ENCODE assay signal across 8 cellular contexts in genomic region chr9:35079426-35080341, GRCh38. TPM values are rescaled to one million over a fixed set of nuclear protein-coding genes. Genes with fewer than 3 reads are reported as not detected.
DNase-seq lines count a peak whose midpoint lies in the region; ATAC-seq, FAIRE-seq and TF ChIP-seq lines count a peak whose summit lies in the region.

FANCG (minus strand) TSS chr9:35079942; CDS start chr9:35079524, 418 bp downstream.

- H3K4me1 ChIP-seq in left lung = peaks cover 0 to 16% of the 10 kb centered on the region in 2 donors

- ATAC-seq in HG03457 (IDR thresholded peaks at IDR 0.05; ENCODE audit: unreplicated experiment) (peak; percentile 68), left lung (peak; percentile 99)

- POLR2A ChIA-PET in BJ (lab: Charles Lee) = interaction anchor here (1.6 to 2.0 kb wide), 2 partner anchors 8 to 36 kb away, joined by 3 to 40 read pairs; partner anchors contain the start of genes ATOSB and VCP

- H3K9me3 ChIP-seq in left lung = no peaks in the 10 kb centered on the region

- H3K27me3 ChIP-seq in BJ (ENCODE audit: control insufficient read depth, insufficient read depth, low read length) = no peaks in the 10 kb centered on the region
- H3K27me3 ChIP-seq in left lung = no peaks in the 10 kb centered on the region

- H3K36me3 ChIP-seq in BJ (ENCODE audit: control insufficient read depth, insufficient read depth, low read length) (no peaks in the 10 kb centered on the region), left lung (peaks cover 0 to 11% of the 10 kb centered on the region in 2 donors)

- CTCF ChIA-PET in BJ (lab: Yijun Ruan, JAX) = interaction anchor here (0.6 to 8.1 kb wide), 8 partner anchors 8 to 180 kb away, joined by 3 to 59 read pairs (median 5); partner anchors contain the start of genes DNAJB5, PIGO and VCP

- H3K4me3 ChIP-seq in BJ (ENCODE audit: low read depth, low read length) (peak within 1 kb of the TSS; percentile 65), left lung (peak within 1 kb of the TSS; percentile 71 to 91)

- peak; percentile 70 for DNase-seq in BJ (ENCODE audit: low read depth)
- DNase-seq in GM19239 (ENCODE audit: insufficient read length, low spot score) = peak; percentile 78
- peak; percentile 86 to 94 for DNase-seq in NCI-H526 (lab: John Stamatoyannopoulos, UW)
- peak; percentile 75 for DNase-seq in activated CD4-positive, alpha-beta T cell treated with anti-CD3 and anti-CD28 coated beads, Interleukin-2, amount 50 U/mL, for 1 hour
- DNase-seq in dermis blood vessel endothelial cell = peak; percentile 92
- peak; percentile 94 to 96 for DNase-seq in left lung
- peak; percentile 74 to 76 for DNase-seq in stimulated activated CD4-positive, alpha-beta T cell treated with anti-CD3 and anti-CD28 coated beads, Interleukin-2, amount 100 ng/mL, for 48 hours

- TF ChIP-seq CTCF in BJ (IDR thresholded peaks at IDR 0.05; ENCODE audit: insufficient read depth, low read depth, low read length) (no peak), left lung (IDR thresholded peaks at IDR 0.05) (no peak)

- peak; percentile 94 for FAIRE-seq in GM19239 (lab: Jason Lieb, UNC)

- peak within 1 kb of the TSS; percentile 73 to 79 for H3K27ac ChIP-seq in left lung

- intact Hi-C loops in left lung (cut with DNase I) = no loop called here

RNA-seq across cellular contexts. Expression of gene FANCG, which starts in this region (rescaled TPM):
- polyA plus RNA-seq in BJ (2011; rRNA removed) = 11.9 and 13.6 TPM in 2 replicates
- polyA minus RNA-seq in BJ (2011; rRNA and poly(A)+ RNA removed) = 12.5 and 13.6 TPM in 2 replicates
- 15.3 and 28.6 TPM in 2 replicates for total RNA-seq in dermis blood vessel endothelial cell
- total RNA-seq in left lung = 10 to 100 TPM; 18.7 to 28.3 TPM

Comparison
In these comparisons a context has a peak if more than half of its experiments do, and no peak if none do; other contexts are left out.
1. Peak in every context shown above with its lines: DNase-seq, ATAC-seq, H3K4me3 ChIP-seq and H3K27ac ChIP-seq.